Comparison of ENCODE assay signal across 25 cellular contexts in the genomic region with DNA sequence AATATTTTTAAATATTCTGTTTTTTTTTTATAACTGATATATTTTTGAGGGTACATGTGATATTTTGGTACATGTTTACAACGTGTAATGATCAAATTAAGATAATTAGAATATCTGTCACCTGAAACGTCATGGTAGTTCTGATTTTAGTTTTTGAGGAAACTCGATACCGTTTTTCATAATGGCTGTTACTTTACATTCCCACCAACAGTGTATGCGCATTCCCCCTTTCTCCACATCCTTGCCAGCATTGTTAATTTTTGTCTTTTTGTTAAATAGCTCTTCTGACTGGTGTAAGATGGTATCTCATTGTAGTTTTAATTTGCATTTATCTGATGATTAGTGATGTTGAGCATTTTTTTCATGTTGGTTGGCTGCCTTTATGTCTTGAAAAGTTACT. TPM values are rescaled to one million over a fixed set of nuclear protein-coding genes. Genes with fewer than 3 reads are reported as not detected.
DNase-seq lines count a peak whose midpoint lies in the region; ATAC-seq and TF ChIP-seq lines count a peak whose summit lies in the region.
"Had no signal": no experiment of that assay in that cellular context is flagged by ENCODE, and none has a peak within 500 bp of the region (broad histone marks: within the 10 kb centered on the region; RNA-seq: fewer than 3 reads in every experiment).

No MANE protein-coding gene starts in this region.

- no peaks in the 10 kb centered on the region for H3K9me3 ChIP-seq in Loucy (ENCODE audit: insufficient read depth, low read depth, low read length)
- H3K9me3 ChIP-seq: heart right ventricle, left ventricle myocardium inferior, sigmoid colon had no signal

- peak overlapping the region; percentile 19 for H3K27ac Mint-ChIP-seq in activated naive CD4-positive, alpha-beta T cell treated with anti-CD3 and anti-CD28 coated beads, Interleukin-2, amount 50 U/mL, for 24 hours
- no peak overlapping the region for H3K27ac Mint-ChIP-seq in activated naive CD4-positive, alpha-beta T cell treated with anti-CD3 and anti-CD28 coated beads, Interleukin-2, amount 50 U/mL, for 72 hours
- peak overlapping the region; percentile 14 for H3K27ac Mint-ChIP-seq in central memory CD8-positive, alpha-beta T cell (ENCODE audit: low read depth)
- peak overlapping the region; percentile 74 for H3K27ac Mint-ChIP-seq in stimulated activated naive B cell treated with anti-CD40 and anti-IgM and Interleukin-4, amounts not matched to agents 10 μg/mL and 1 μg/mL and 100 μg/mL, for 72 hours
- H3K27ac Mint-ChIP-seq: activated CD4-positive, alpha-beta T cell treated with anti-CD3 and anti-CD28 coated beads, Interleukin-2, amount 10 ng/mL, durations not matched to agents 7 days and 5 days; activated naive CD4-positive, alpha-beta T cell treated with anti-CD3 and anti-CD28 coated beads for 36 hours had no signal

- peak overlapping the region; percentile 27 for H3K4me3 ChIP-seq in Loucy (ENCODE audit: low read length, poor library complexity, severe bottlenecking)
- H3K4me3 ChIP-seq: GM23248, heart right ventricle, left ventricle myocardium inferior, sigmoid colon had no signal

- H2AFZ ChIP-seq in Loucy (ENCODE audit: low read length) = no peak overlapping the region
- H2AFZ ChIP-seq: GM23248 had no signal

- peaks cover 56% of the 10 kb centered on the region for H3K4me1 ChIP-seq in Loucy (ENCODE audit: insufficient read depth, low read length, poor library complexity, severe bottlenecking)
- H3K4me1 ChIP-seq: sigmoid colon had no signal

- peaks cover 97% of the 10 kb centered on the region for H3K79me2 ChIP-seq in Loucy (ENCODE audit: insufficient read depth, low read length)

- H3K4me3 Mint-ChIP-seq in activated naive CD4-positive, alpha-beta T cell treated with anti-CD3 and anti-CD28 coated beads, Interleukin-2, amount 50 U/mL, for 24 hours = peak overlapping the region; percentile 8
- peak overlapping the region; percentile 60 for H3K4me3 Mint-ChIP-seq in central memory CD8-positive, alpha-beta T cell
- no peak overlapping the region for H3K4me3 Mint-ChIP-seq in stimulated activated naive B cell treated with anti-CD40 and anti-IgM and Interleukin-4, amounts not matched to agents 10 μg/mL and 1 μg/mL and 100 μg/mL, for 72 hours
- H3K4me3 Mint-ChIP-seq: activated CD4-positive, alpha-beta T cell treated with anti-CD3 and anti-CD28 coated beads, Interleukin-2, amount 10 ng/mL, durations not matched to agents 7 days and 5 days; activated naive CD4-positive, alpha-beta T cell treated with anti-CD3 and anti-CD28 coated beads for 36 hours had no signal

- no peaks in the 10 kb centered on the region for H3K27me3 Mint-ChIP-seq in activated naive CD4-positive, alpha-beta T cell treated with anti-CD3 and anti-CD28 coated beads, Interleukin-2, amount 50 U/mL, for 24 hours
- no peaks in the 10 kb centered on the region for H3K27me3 Mint-ChIP-seq in central memory CD8-positive, alpha-beta T cell
- H3K27me3 Mint-ChIP-seq in stimulated activated naive B cell treated with anti-CD40 and anti-IgM and Interleukin-4, amounts not matched to agents 10 μg/mL and 1 μg/mL and 100 μg/mL, for 72 hours = no peaks in the 10 kb centered on the region
- H3K27me3 Mint-ChIP-seq: activated CD4-positive, alpha-beta T cell treated with anti-CD3 and anti-CD28 coated beads, Interleukin-2, amount 10 ng/mL, durations not matched to agents 7 days and 5 days had no signal

- peaks cover 82% of the 10 kb centered on the region for H4K20me1 ChIP-seq in Loucy (ENCODE audit: insufficient read depth, low read length, poor library complexity, severe bottlenecking)

- ATAC-seq in activated naive CD4-positive, alpha-beta T cell treated with anti-CD3 and anti-CD28 coated beads, Interleukin-2, amount 50 U/mL, for 72 hours = no peak
- no peak for ATAC-seq in central memory CD8-positive, alpha-beta T cell (replicated peaks; ENCODE audit: extremely low read depth, poor library complexity, severe bottlenecking)
- ATAC-seq in stimulated activated naive B cell treated with anti-CD40 and anti-IgM and Interleukin-4, amounts not matched to agents 10 μg/mL and 1 μg/mL and 100 μg/mL, for 72 hours (replicated peaks) = no peak
- ATAC-seq in HG03280 (IDR thresholded peaks at IDR 0.05; ENCODE audit: unreplicated experiment) = no peak
- ATAC-seq: heart right ventricle, Right ventricle myocardium inferior had no signal

- no peak for TF ChIP-seq CTCF in Loucy (conservative IDR thresholded peaks at IDR 0.05; ENCODE audit: low read length)

- no peaks in the 10 kb centered on the region for H3K27me3 ChIP-seq in Loucy (ENCODE audit: insufficient read depth, low read length, poor library complexity, severe bottlenecking)
- H3K27me3 ChIP-seq: heart right ventricle, sigmoid colon had no signal

- H3K9me2 ChIP-seq in Loucy (replicated peaks; ENCODE audit: low read depth, low read length) = no peaks in the 10 kb centered on the region

- peaks cover 87% of the 10 kb centered on the region for H3K4me1 Mint-ChIP-seq in activated naive CD4-positive, alpha-beta T cell treated with anti-CD3 and anti-CD28 coated beads, Interleukin-2, amount 50 U/mL, for 24 hours
- peaks cover 69% of the 10 kb centered on the region for H3K4me1 Mint-ChIP-seq in central memory CD8-positive, alpha-beta T cell
- H3K4me1 Mint-ChIP-seq in stimulated activated naive B cell treated with anti-CD40 and anti-IgM and Interleukin-4, amounts not matched to agents 10 μg/mL and 1 μg/mL and 100 μg/mL, for 72 hours = peaks cover 32 to 65% of the 10 kb centered on the region in 2 donors

- no peaks in the 10 kb centered on the region for H3K36me3 ChIP-seq in Loucy (ENCODE audit: insufficient read depth, low read length)
- H3K36me3 ChIP-seq: heart right ventricle, left ventricle myocardium inferior, sigmoid colon had no signal

- no peak overlapping the region for H3K9ac ChIP-seq in Loucy (ENCODE audit: low read depth, low read length, poor library complexity, severe bottlenecking)
- H3K9ac ChIP-seq: GM23248 had no signal

- peak overlapping the region; percentile 58 for H3K4me2 ChIP-seq in Loucy (ENCODE audit: low read depth, low read length, poor library complexity, severe bottlenecking)

- peaks cover 5% of the 10 kb centered on the region for H3K9me3 Mint-ChIP-seq in activated naive CD4-positive, alpha-beta T cell treated with anti-CD3 and anti-CD28 coated beads, Interleukin-2, amount 50 U/mL, for 24 hours
- peaks cover 4 to 5% of the 10 kb centered on the region in 2 donors for H3K9me3 Mint-ChIP-seq in activated naive CD4-positive, alpha-beta T cell treated with anti-CD3 and anti-CD28 coated beads, Interleukin-2, amount 50 U/mL, for 72 hours
- no peaks in the 10 kb centered on the region for H3K9me3 Mint-ChIP-seq in central memory CD8-positive, alpha-beta T cell
- peaks cover 3 to 5% of the 10 kb centered on the region in 2 donors for H3K9me3 Mint-ChIP-seq in stimulated activated naive B cell treated with anti-CD40 and anti-IgM and Interleukin-4, amounts not matched to agents 10 μg/mL and 1 μg/mL and 100 μg/mL, for 72 hours
- H3K9me3 Mint-ChIP-seq: neural crest cell had no signal

- no peak for DNase-seq in activated naive CD4-positive, alpha-beta T cell treated with anti-CD3 and anti-CD28 coated beads, Interleukin-2, amount 50 U/mL, for 72 hours (ENCODE audit: low spot score in 2 of 2)
- no peak for DNase-seq in central memory CD8-positive, alpha-beta T cell (ENCODE audit: low spot score in 2 of 2)
- no peak for DNase-seq in stimulated activated naive B cell treated with anti-CD40 and anti-IgM and Interleukin-4, amounts not matched to agents 10 μg/mL and 1 μg/mL and 100 μg/mL, for 72 hours
- DNase-seq in medulla oblongata (ENCODE audit: extremely low spot score) (no peak), T-helper 1 cell (no peak)
- DNase-seq: ACHN; activated CD4-positive, alpha-beta T cell treated with anti-CD3 and anti-CD28 coated beads, Interleukin-2, amount 10 ng/mL, durations not matched to agents 7 days and 5 days; activated CD8-positive, alpha-beta memory T cell treated with anti-CD3 and anti-CD28 coated beads, Interleukin-2, amount 50 U/mL, for 48 hours; activated naive CD4-positive, alpha-beta T cell treated with anti-CD3 and anti-CD28 coated beads for 36 hours; central memory CD4-positive, alpha-beta T cell; GM23248; heart right ventricle; left ventricle myocardium inferior; midbrain; NCI-H1694 treated with DMSO at 0.1 percent for 48 hours; NCI-H2227 treated with DMSO at 0.1 percent for 48 hours; NCI-H82; OCI-M1; sigmoid colon; stimulated activated CD4-positive, alpha-beta T cell treated with anti-CD3 and anti-CD28 coated beads, Interleukin-15, amount 100 ng/mL, for 24 hours had no signal

- H3K36me3 Mint-ChIP-seq in activated naive CD4-positive, alpha-beta T cell treated with anti-CD3 and anti-CD28 coated beads, Interleukin-2, amount 50 U/mL, for 24 hours = peaks cover 11% of the 10 kb centered on the region
- H3K36me3 Mint-ChIP-seq in activated naive CD4-positive, alpha-beta T cell treated with anti-CD3 and anti-CD28 coated beads, Interleukin-2, amount 50 U/mL, for 72 hours = peaks cover 6 to 21% of the 10 kb centered on the region in 2 donors
- H3K36me3 Mint-ChIP-seq in central memory CD8-positive, alpha-beta T cell (ENCODE audit: insufficient read depth) = peaks cover under 1% of the 10 kb centered on the region
- H3K36me3 Mint-ChIP-seq in stimulated activated naive B cell treated with anti-CD40 and anti-IgM and Interleukin-4, amounts not matched to agents 10 μg/mL and 1 μg/mL and 100 μg/mL, for 72 hours = peaks cover 15 to 38% of the 10 kb centered on the region in 2 donors

- H3F3A ChIP-seq in Loucy (ENCODE audit: low read depth) = 0 out of 2 replicates have a peak, but pooled peaks cover 2% of the 10 kb centered on the region

RNA-seq across cellular contexts. Expression of a gene that starts 8.7 kb away (rescaled TPM):
- total RNA-seq in activated naive CD4-positive, alpha-beta T cell treated with anti-CD3 and anti-CD28 coated beads, Interleukin-2, amount 50 U/mL, for 72 hours = 10 to 100 TPM; 40.4 to 43.8 TPM

Comparison
In these comparisons a context has a peak if more than half of its experiments do, and no peak if none do; other contexts are left out.
1. H3K27ac Mint-ChIP-seq: peak in activated naive CD4-positive, alpha-beta T cell treated with anti-CD3 and anti-CD28 coated beads, Interleukin-2, amount 50 U/mL, for 24 hours (single experiment), central memory CD8-positive, alpha-beta T cell (single experiment) and stimulated activated naive B cell treated with anti-CD40 and anti-IgM and Interleukin-4, amounts not matched to agents 10 μg/mL and 1 μg/mL and 100 μg/mL, for 72 hours (single experiment); none in activated naive CD4-positive, alpha-beta T cell treated with anti-CD3 and anti-CD28 coated beads, Interleukin-2, amount 50 U/mL, for 72 hours (0 of 2).
2. H3K4me3 Mint-ChIP-seq: peak in activated naive CD4-positive, alpha-beta T cell treated with anti-CD3 and anti-CD28 coated beads, Interleukin-2, amount 50 U/mL, for 24 hours (single experiment) and central memory CD8-positive, alpha-beta T cell (single experiment); none in stimulated activated naive B cell treated with anti-CD40 and anti-IgM and Interleukin-4, amounts not matched to agents 10 μg/mL and 1 μg/mL and 100 μg/mL, for 72 hours (0 of 2).